ENCODE assay signal across 1 cellular context in the genomic region with DNA sequence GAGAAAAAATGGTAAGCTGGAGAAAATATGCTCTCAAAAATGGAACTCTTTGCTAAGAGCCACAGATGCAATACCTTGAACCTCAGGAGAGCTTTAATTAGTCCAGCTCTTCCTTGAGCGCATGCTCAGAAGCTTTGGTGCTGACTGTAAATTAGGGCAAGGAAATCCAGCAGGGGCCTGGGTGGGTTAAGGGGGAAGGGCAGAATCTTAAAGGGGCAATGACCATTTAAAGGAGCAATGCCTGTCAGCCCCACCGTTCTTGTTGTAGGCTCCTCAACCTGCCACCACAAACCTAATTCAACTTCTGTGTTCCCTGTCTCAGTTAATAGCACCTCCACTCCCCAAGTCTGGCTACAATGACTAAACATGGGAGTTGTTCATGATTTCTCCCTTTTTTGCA.
TF ChIP-seq lines count a peak whose summit lies in the region.

No MANE protein-coding gene starts in this region.

TF ChIP-seq in HEK293T, 16 proteins besides CTCF, POLR2A, EP300 and RAD21:
- TF ChIP-seq FOXM1 (IDR thresholded peaks at IDR 0.05; ENCODE audit: borderline replicate concordance) (no peak), L3MBTL2 (conservative IDR thresholded peaks at IDR 0.05) (peak; percentile 31; the same call in 1 of the 2 replicates), ZNF384 (IDR thresholded peaks at IDR 0.05) (no peak), BHLHE40 (IDR thresholded peaks at IDR 0.05; ENCODE audit: borderline replicate concordance) (no peak), SUZ12 (IDR thresholded peaks at IDR 0.05) (no peak), FOXK2 (IDR thresholded peaks at IDR 0.05) (no peak), CTBP1 (IDR thresholded peaks at IDR 0.05; ENCODE audit: borderline replicate concordance) (no peak), ARNT (IDR thresholded peaks at IDR 0.05) (no peak), LEF1 (IDR thresholded peaks at IDR 0.05; ENCODE audit: borderline replicate concordance) (no peak), TARDBP (IDR thresholded peaks at IDR 0.05) (no peak), FOXA1 (IDR thresholded peaks at IDR 0.05) (no peak), SP1 (IDR thresholded peaks at IDR 0.05) (no peak), HDGF (IDR thresholded peaks at IDR 0.05; ENCODE audit: borderline replicate concordance) (no peak), ELF4 (IDR thresholded peaks at IDR 0.05) (no peak), NFRKB (IDR thresholded peaks at IDR 0.05) (no peak)
- TF ChIP-seq, protein P1, sequence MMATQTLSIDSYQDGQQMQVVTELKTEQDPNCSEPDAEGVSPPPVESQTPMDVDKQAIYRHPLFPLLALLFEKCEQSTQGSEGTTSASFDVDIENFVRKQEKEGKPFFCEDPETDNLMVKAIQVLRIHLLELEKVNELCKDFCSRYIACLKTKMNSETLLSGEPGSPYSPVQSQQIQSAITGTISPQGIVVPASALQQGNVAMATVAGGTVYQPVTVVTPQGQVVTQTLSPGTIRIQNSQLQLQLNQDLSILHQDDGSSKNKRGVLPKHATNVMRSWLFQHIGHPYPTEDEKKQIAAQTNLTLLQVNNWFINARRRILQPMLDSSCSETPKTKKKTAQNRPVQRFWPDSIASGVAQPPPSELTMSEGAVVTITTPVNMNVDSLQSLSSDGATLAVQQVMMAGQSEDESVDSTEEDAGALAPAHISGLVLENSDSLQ (IDR thresholded peaks at IDR 0.05), result 0 out of 2 replicates have a peak, but pooled peaks have one; percentile 7
